Comparison of ENCODE assay signal across 8 cellular contexts in the genomic region with DNA sequence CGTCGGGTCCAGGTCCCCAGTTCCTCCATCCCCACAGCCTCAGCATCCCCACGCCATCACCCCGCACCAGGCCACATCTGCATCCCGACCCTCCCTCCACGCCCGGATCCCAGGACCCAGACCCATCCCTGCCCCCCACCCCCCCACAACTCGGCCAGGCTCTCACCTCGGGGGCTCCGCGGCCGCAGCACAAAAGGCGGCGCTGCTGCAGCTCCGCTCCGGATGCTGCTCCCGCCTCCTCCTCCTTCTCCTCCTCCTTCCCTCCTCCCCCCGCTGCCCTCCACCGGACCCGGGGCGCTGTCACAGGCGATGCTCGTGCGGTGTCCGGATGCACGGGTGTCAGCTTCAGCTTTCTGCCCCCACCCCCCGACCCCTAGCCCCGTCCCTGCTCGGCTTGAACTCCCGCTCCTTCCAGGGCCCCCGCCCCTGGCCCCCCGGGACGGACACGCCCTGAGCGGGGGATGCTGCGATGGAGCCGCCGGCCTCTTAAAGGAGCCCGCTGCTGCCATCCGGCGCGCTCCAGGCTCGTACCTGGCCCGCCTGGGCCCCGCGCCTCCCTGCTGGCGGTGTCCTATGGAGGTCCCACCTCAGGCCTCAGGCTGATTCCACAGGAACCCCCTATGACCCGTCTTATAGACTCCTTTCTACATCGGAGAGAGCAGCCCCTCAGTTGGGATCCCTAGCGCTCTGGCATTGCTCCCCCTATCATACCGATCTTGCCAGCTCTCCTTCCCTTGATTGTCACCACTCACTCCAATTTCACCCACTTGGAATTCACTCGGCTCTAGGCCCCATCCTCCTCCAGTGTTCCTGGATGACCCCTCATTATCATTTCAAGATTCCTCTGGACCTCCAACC. TPM values are rescaled to one million over a fixed set of nuclear protein-coding genes. Genes with fewer than 3 reads are reported as not detected.
DNase-seq lines count a peak whose midpoint lies in the region; ATAC-seq and TF ChIP-seq lines count a peak whose summit lies in the region.

A gene with protein sequence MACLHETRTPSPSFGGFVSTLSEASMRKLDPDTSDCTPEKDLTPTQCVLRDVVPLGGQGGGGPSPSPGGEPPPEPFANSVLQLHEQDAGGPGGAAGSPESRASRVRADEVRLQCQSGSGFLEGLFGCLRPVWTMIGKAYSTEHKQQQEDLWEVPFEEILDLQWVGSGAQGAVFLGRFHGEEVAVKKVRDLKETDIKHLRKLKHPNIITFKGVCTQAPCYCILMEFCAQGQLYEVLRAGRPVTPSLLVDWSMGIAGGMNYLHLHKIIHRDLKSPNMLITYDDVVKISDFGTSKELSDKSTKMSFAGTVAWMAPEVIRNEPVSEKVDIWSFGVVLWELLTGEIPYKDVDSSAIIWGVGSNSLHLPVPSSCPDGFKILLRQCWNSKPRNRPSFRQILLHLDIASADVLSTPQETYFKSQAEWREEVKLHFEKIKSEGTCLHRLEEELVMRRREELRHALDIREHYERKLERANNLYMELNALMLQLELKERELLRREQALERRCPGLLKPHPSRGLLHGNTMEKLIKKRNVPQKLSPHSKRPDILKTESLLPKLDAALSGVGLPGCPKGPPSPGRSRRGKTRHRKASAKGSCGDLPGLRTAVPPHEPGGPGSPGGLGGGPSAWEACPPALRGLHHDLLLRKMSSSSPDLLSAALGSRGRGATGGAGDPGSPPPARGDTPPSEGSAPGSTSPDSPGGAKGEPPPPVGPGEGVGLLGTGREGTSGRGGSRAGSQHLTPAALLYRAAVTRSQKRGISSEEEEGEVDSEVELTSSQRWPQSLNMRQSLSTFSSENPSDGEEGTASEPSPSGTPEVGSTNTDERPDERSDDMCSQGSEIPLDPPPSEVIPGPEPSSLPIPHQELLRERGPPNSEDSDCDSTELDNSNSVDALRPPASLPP (minus strand): TSS at position 198 of the 858 bp plus-strand sequence. CDS start 12,067 bp downstream, outside the sequence.

- peaks cover 51% of the 10 kb centered on the region for H3K4me1 Mint-ChIP-seq in neural progenitor cell

- H3K9me3 ChIP-seq in Peyer's patch (no peaks in the 10 kb centered on the region), neural progenitor cell (ENCODE audit: low read depth) (no peaks in the 10 kb centered on the region), suprapubic skin (no peaks in the 10 kb centered on the region)

- H3K4me3 ChIP-seq in Peyer's patch: peak within 1 kb of the TSS; percentile 63 to 86 (median 73)
- peak within 1 kb of the TSS; percentile 64 for H3K4me3 ChIP-seq in neural progenitor cell
- peak within 1 kb of the TSS; percentile 72 for H3K4me3 ChIP-seq in suprapubic skin

- H3K9ac ChIP-seq in neural progenitor cell: peak within 1 kb of the TSS; percentile 35

- no peaks in the 10 kb centered on the region for H3K36me3 ChIP-seq in Peyer's patch
- H3K36me3 ChIP-seq in neural progenitor cell: no peaks in the 10 kb centered on the region
- peaks cover 6% of the 10 kb centered on the region for H3K36me3 ChIP-seq in suprapubic skin

- peaks cover 3% of the 10 kb centered on the region for H3K36me3 Mint-ChIP-seq in neural progenitor cell

- no peaks in the 10 kb centered on the region for H3K9me3 Mint-ChIP-seq in neural progenitor cell

- peak within 1 kb of the TSS; percentile 95 for H3K4me2 ChIP-seq in neural progenitor cell

- H3F3A ChIP-seq in neural progenitor cell (ENCODE audit: low read depth): peaks cover 47% of the 10 kb centered on the region

- H3K79me2 ChIP-seq in neural progenitor cell (ENCODE audit: low read depth): peaks cover 69% of the 10 kb centered on the region

- peak within 1 kb of the TSS; percentile 96 for H3K4me3 Mint-ChIP-seq in neural progenitor cell

- H3K27ac Mint-ChIP-seq in neural progenitor cell: peak within 1 kb of the TSS; percentile 96

- no peak within 1 kb of the TSS for H2AFZ ChIP-seq in neural progenitor cell (replicated peaks)

- H4K20me1 ChIP-seq in neural progenitor cell (ENCODE audit: low read depth): peaks cover 3% of the 10 kb centered on the region

- ATAC-seq in GM21528 (IDR thresholded peaks at IDR 0.05; ENCODE audit: low FRiP score, unreplicated experiment): no peak

- peaks cover 14% of the 10 kb centered on the region for H3K27me3 Mint-ChIP-seq in neural progenitor cell (ENCODE audit: insufficient read depth, low read depth)

- H3K27ac ChIP-seq in Peyer's patch (peak within 1 kb of the TSS; percentile 94 to 98 (median 96)), neural progenitor cell (peak within 1 kb of the TSS; percentile 75), suprapubic skin (peak within 1 kb of the TSS; percentile 99)

- TF ChIP-seq EP300 in suprapubic skin (IDR thresholded peaks at IDR 0.05): no peak

- no peak for TF ChIP-seq POLR2A in Peyer's patch (IDR thresholded peaks at IDR 0.05)
- no peak for TF ChIP-seq POLR2A in suprapubic skin (IDR thresholded peaks at IDR 0.05)

- WGBS in suprapubic skin: 0% methylated on average over 40 of the region's 52 CpGs

- H3K27me3 ChIP-seq in Peyer's patch: no peaks in the 10 kb centered on the region
- no peaks in the 10 kb centered on the region for H3K27me3 ChIP-seq in neural progenitor cell
- no peaks in the 10 kb centered on the region for H3K27me3 ChIP-seq in suprapubic skin

- TF ChIP-seq CTCF in Peyer's patch (IDR thresholded peaks at IDR 0.05) (no peak), neural progenitor cell (IDR thresholded peaks at IDR 0.05) (no peak), suprapubic skin (IDR thresholded peaks at IDR 0.05) (no peak)

- H3K4me1 ChIP-seq in Peyer's patch (peaks cover 5 to 26% (median 12%) of the 10 kb centered on the region in 4 donors), neural progenitor cell (peaks cover 48% of the 10 kb centered on the region), suprapubic skin (peaks cover 74% of the 10 kb centered on the region)

- DNase-seq in activated CD4-positive, alpha-beta T cell treated with anti-CD3 and anti-CD28 coated beads for 24 hours (ENCODE audit: low read depth in 2 of 2): peak; percentile 44 to 56
- DNase-seq in activated CD4-positive, alpha-beta T cell treated with anti-CD3 and anti-CD28 coated beads for 1 hour: no peak
- peak; percentile 72 to 83 (median 76) for DNase-seq in Peyer's patch
- peak; percentile 62 for DNase-seq in activated naive CD4-positive, alpha-beta T cell treated with Interleukin-2 at 50 U/mL for 16 hours
- DNase-seq in foreskin melanocyte: peak; percentile 65
- peak; percentile 89 for DNase-seq in neural progenitor cell (ENCODE audit: low spot score)
- peak; percentile 86 to 88 for DNase-seq in suprapubic skin (ENCODE audit: low spot score in 2 of 2)

RNA-seq across cellular contexts. Expression of the gene that starts here (rescaled TPM):
- total RNA-seq in Peyer's patch (10 to 100 TPM in 3 of 4 donors, 1 to 10 TPM in 1; 6.5 to 44.6 (median 11.6) TPM), neural progenitor cell (ENCODE audit: low replicate concordance) (17.2 and 24.5 TPM in 2 replicates), suprapubic skin (10 to 100 TPM in 1 of 4 donors, 1 to 10 TPM in 3; 4.8 to 14.0 (median 5.9) TPM)
